In genomic region chr10:114131094-114131493, GRCh38 we compare ENCODE assay signal across 14 cellular contexts. TPM values are rescaled to one million over a fixed set of nuclear protein-coding genes. Genes with fewer than 3 reads are reported as not detected.
DNase-seq lines count a peak whose midpoint lies in the region; ATAC-seq, FAIRE-seq and TF ChIP-seq lines count a peak whose summit lies in the region.
"Had no signal": no experiment of that assay in that cellular context is flagged by ENCODE, and none has a peak within 500 bp of the region (broad histone marks: within the 10 kb centered on the region; RNA-seq: fewer than 3 reads in every experiment).

No MANE protein-coding gene starts in this region.

- H3K4me1 ChIP-seq in OCI-LY3 (ENCODE audit: low read length), result peaks cover 8% of the 10 kb centered on the region

- H2AFZ ChIP-seq in OCI-LY3 (ENCODE audit: low read depth, low read length), result no peak overlapping the region

- H3K9ac ChIP-seq in OCI-LY3 (ENCODE audit: low read length), result no peak overlapping the region

- H3K4me3 ChIP-seq in OCI-LY3 (ENCODE audit: low read length), result no peak overlapping the region
- H3K4me3 ChIP-seq: cardiac muscle cell had no signal

- ATAC-seq in HG02938 (IDR thresholded peaks at IDR 0.05; ENCODE audit: unreplicated experiment) (peak; percentile 82), T-cell (replicated peaks in 1 of 4) (no peak)
- ATAC-seq: natural killer cell treated with Interleukin-12 subunit alpha and Interleukin-12 subunit beta and Interleukin-15 and Interleukin-18, amount 100 ng/mL, for 72 hours had no signal

- no peak overlapping the region for H3K27ac ChIP-seq in OCI-LY3 (ENCODE audit: low read length)
- H3K27ac ChIP-seq: cardiac muscle cell had no signal

- H3K27me3 Mint-ChIP-seq in T-cell, result no peaks in the 10 kb centered on the region
- H3K27me3 Mint-ChIP-seq: IgD-negative memory B cell; natural killer cell treated with Interleukin-12 subunit alpha and Interleukin-12 subunit beta and Interleukin-15 and Interleukin-18, amount 100 ng/mL, for 72 hours had no signal

- H3K4me3 Mint-ChIP-seq in T-cell, result no peak overlapping the region
- H3K4me3 Mint-ChIP-seq: natural killer cell treated with Interleukin-12 subunit alpha and Interleukin-12 subunit beta and Interleukin-15 and Interleukin-18, amount 100 ng/mL, for 72 hours; T-helper 1 cell treated with Interleukin-12 subunit alpha and Interleukin-12 subunit beta and Interleukin-4 antibody, amounts not matched to agents 30 μg/mL and 1 μg/mL, for 36 hours had no signal

- DNase-seq in CD1c-positive myeloid dendritic cell (ENCODE audit: extremely low spot score), result peak; percentile 61
- peak; percentile 7 for DNase-seq in GM19239 (ENCODE audit: insufficient read length, low spot score)
- DNase-seq in NCI-H2081 (lab: John Stamatoyannopoulos, UW), result no peak
- no peak for DNase-seq in NCI-H510A treated with DMSO at 0.1 percent for 48 hours (lab: John Stamatoyannopoulos, UW)
- DNase-seq in T-cell, result no peak
- DNase-seq in middle frontal gyrus (ENCODE audit: extremely low spot score, low spot score), result no peak
- DNase-seq: NCI-H526 had no signal

- no peaks in the 10 kb centered on the region for H3K27me3 ChIP-seq in OCI-LY3 (ENCODE audit: low read depth, low read length)
- H3K27me3 ChIP-seq: cardiac muscle cell had no signal

- no peaks in the 10 kb centered on the region for H3K9me3 ChIP-seq in OCI-LY3 (ENCODE audit: insufficient read depth, low read length)

- peaks cover 71% of the 10 kb centered on the region for H3K36me3 Mint-ChIP-seq in T-cell

- POLR2A ChIA-PET in T-cell (lab: Charles Lee), result no interaction called here

- H3K9me3 Mint-ChIP-seq in T-cell, result no peaks in the 10 kb centered on the region
- H3K9me3 Mint-ChIP-seq: IgD-negative memory B cell; natural killer cell treated with Interleukin-12 subunit alpha and Interleukin-12 subunit beta and Interleukin-15 and Interleukin-18, amount 100 ng/mL, for 72 hours; T-helper 1 cell treated with Interleukin-12 subunit alpha and Interleukin-12 subunit beta and Interleukin-4 antibody, amounts not matched to agents 30 μg/mL and 1 μg/mL, for 36 hours had no signal

- CTCF ChIA-PET in T-cell (lab: Charles Lee), result no interaction called here

- H4K20me1 ChIP-seq in OCI-LY3 (ENCODE audit: insufficient read depth, low read length), result no peaks in the 10 kb centered on the region

- H3K79me2 ChIP-seq in OCI-LY3 (ENCODE audit: low read length), result no peaks in the 10 kb centered on the region

- H3K4me2 ChIP-seq in OCI-LY3 (ENCODE audit: low read length), result peak overlapping the region; percentile 36

- H3K4me1 Mint-ChIP-seq in T-cell, result peaks cover 0 to 6% (median 0%) of the 10 kb centered on the region in 3 donors

- FAIRE-seq in GM19239 (lab: Jason Lieb, UNC), result peak; percentile 88
- FAIRE-seq: keratinocyte had no signal

- H3K27ac Mint-ChIP-seq in T-cell, result no peak overlapping the region
- H3K27ac Mint-ChIP-seq: natural killer cell treated with Interleukin-12 subunit alpha and Interleukin-12 subunit beta and Interleukin-15 and Interleukin-18, amount 100 ng/mL, for 72 hours; T-helper 1 cell treated with Interleukin-12 subunit alpha and Interleukin-12 subunit beta and Interleukin-4 antibody, amounts not matched to agents 30 μg/mL and 1 μg/mL, for 36 hours had no signal

- H3K36me3 ChIP-seq in OCI-LY3 (replicated peaks; ENCODE audit: low read depth, low read length), result peaks cover 5% of the 10 kb centered on the region

- no peak for TF ChIP-seq CTCF in OCI-LY3 (IDR thresholded peaks at IDR 0.05; ENCODE audit: low read depth, low read length)

RNA-seq across cellular contexts. Expression of gene CCDC186, which starts 42.9 kb away (rescaled TPM):
- total RNA-seq in T-cell, result 10 to 100 TPM; 25.2 to 46.7 (median 27.0) TPM

RNA-seq across cellular contexts. Expression of gene TDRD1, which starts 48.1 kb away (rescaled TPM):
- under 1 TPM in 4 of 5 donors, not detected in 1; 0.12 to 0.38 (median 0.25) TPM for total RNA-seq in T-cell
- total RNA-seq: cardiac muscle cell had no signal

Comparison
In these comparisons a context has a peak if more than half of its experiments do, and no peak if none do; other contexts are left out.
1. DNase-seq: peak in CD1c-positive myeloid dendritic cell (single experiment) and GM19239 (single experiment); none in NCI-H2081 (0 of 2), NCI-H510A treated with DMSO at 0.1 percent for 48 hours (single experiment), T-cell (0 of 34) and middle frontal gyrus (single experiment).